Comparison of ENCODE assay signal across 13 cellular contexts in genomic region chr16:22358000-22358399, GRCh38. TPM values are rescaled to one million over a fixed set of nuclear protein-coding genes. Genes with fewer than 3 reads are reported as not detected.
DNase-seq lines count a peak whose midpoint lies in the region; ATAC-seq, FAIRE-seq and TF ChIP-seq lines count a peak whose summit lies in the region.
"Had no signal": no experiment of that assay in that cellular context is flagged by ENCODE, and none has a peak within 500 bp of the region (broad histone marks: within the 10 kb centered on the region; RNA-seq: fewer than 3 reads in every experiment).

No MANE protein-coding gene starts in this region.

- H3K27me3 ChIP-seq in SK-N-SH (ENCODE audit: insufficient read depth) (no peaks in the 10 kb centered on the region), colonic mucosa (no peaks in the 10 kb centered on the region), small intestine (ENCODE audit: control insufficient read depth in 2 of 2, insufficient read depth in 2 of 2, low read length in 2 of 2) (no peaks in the 10 kb centered on the region)
- H3K27me3 ChIP-seq: cardiac muscle cell, tibial nerve had no signal

- H3K36me3 ChIP-seq in SK-N-SH (replicated peaks in 1 of 2; ENCODE audit: control insufficient read depth in 1 of 2, insufficient read depth in 2 of 2, low read length in 1 of 2) (peaks cover 5 to 32% of the 10 kb centered on the region in 2 experiments), colonic mucosa (no peaks in the 10 kb centered on the region), small intestine (ENCODE audit: control insufficient read depth in 2 of 2, insufficient read depth in 2 of 2, low read length in 2 of 2) (peaks cover 4 to 10% of the 10 kb centered on the region in 2 donors)
- H3K36me3 ChIP-seq: cardiac muscle cell had no signal

- H3K9me2 ChIP-seq in SK-N-SH, result no peaks in the 10 kb centered on the region

- peaks cover 83% of the 10 kb centered on the region for H3K79me2 ChIP-seq in SK-N-SH (ENCODE audit: insufficient read depth)

- CTCF ChIA-PET in SK-N-SH (lab: Yijun Ruan, JAX), result no interaction called here

- ATAC-seq in SK-N-SH treated with all-trans-retinoic acid at 6 μM for 48 hours (no peak), GM19452 (IDR thresholded peaks at IDR 0.05; ENCODE audit: unreplicated experiment) (no peak), HG02970 (IDR thresholded peaks at IDR 0.05; ENCODE audit: low FRiP score, unreplicated experiment) (no peak)
- ATAC-seq: PC-3 had no signal

- POLR2A ChIA-PET in SK-N-SH (lab: Yijun Ruan, JAX), result no interaction called here

- no peak for TF ChIP-seq RAD21 in SK-N-SH (IDR thresholded peaks at IDR 0.05; ENCODE audit: low read length)

- DNase-seq in SK-N-SH (no peak), colonic mucosa (no peak), small intestine (peak; percentile 28), C1 segment of cervical spinal cord (lab: John Stamatoyannopoulos, UW) (no peak)
- DNase-seq in Jurkat, Clone E6-1 (ENCODE audit: low read depth, low spot score), result peak; percentile 51
- DNase-seq: activated CD4-positive, CD25-positive, alpha-beta regulatory T cell; PC-3 had no signal

- H3K9ac ChIP-seq in SK-N-SH (no peak overlapping the region), colonic mucosa (ENCODE audit: low read depth in 2 of 2, low read length in 2 of 2) (no peak overlapping the region)

- WGBS in SK-N-SH (ENCODE audit: low lambda C conversion rate), result 71% methylated on average over 1 of the region's 1 CpG
- WGBS in small intestine, 3 donors, result 69 to 86% (median 78%) methylated on average over 1 of the region's 1 CpG

- peaks cover 46% of the 10 kb centered on the region for H3F3A ChIP-seq in SK-N-SH (replicated peaks; ENCODE audit: insufficient read depth)

- no peaks in the 10 kb centered on the region for H4K20me1 ChIP-seq in SK-N-SH (ENCODE audit: insufficient read depth)

- intact Hi-C loops in colonic mucosa (cut with DNase I), result no loop called here

- no peak overlapping the region for H2AFZ ChIP-seq in SK-N-SH (ENCODE audit: low read depth)

- H3K4me2 ChIP-seq in SK-N-SH, result 0 out of 2 replicates have a peak overlapping the region, but pooled peaks have one; percentile 3

- H3K4me3 ChIP-seq in SK-N-SH (ENCODE audit: low read depth in 2 of 2, low read length in 1 of 2) (no peak overlapping the region), colonic mucosa (no peak overlapping the region), small intestine (ENCODE audit: low read depth in 1 of 2, low read length in 2 of 2) (no peak overlapping the region)
- H3K4me3 ChIP-seq in Jurkat, Clone E6-1 (ENCODE audit: low read length), result no peak overlapping the region
- H3K4me3 ChIP-seq: cardiac muscle cell, tibial nerve had no signal

- TF ChIP-seq CTCF in SK-N-SH (IDR thresholded peaks at IDR 0.05), result no peak
- no peak for TF ChIP-seq CTCF in colonic mucosa (IDR thresholded peaks at IDR 0.05)

- FAIRE-seq in small intestine (lab: Jason Lieb, UNC), result no peak

- no peak for TF ChIP-seq EP300 in SK-N-SH (IDR thresholded peaks at IDR 0.05; ENCODE audit: borderline replicate concordance in 1 of 2, low read depth in 1 of 2, low read length in 1 of 2)

- H3K9me3 ChIP-seq in SK-N-SH (no peaks in the 10 kb centered on the region), colonic mucosa (no peaks in the 10 kb centered on the region), small intestine (ENCODE audit: control insufficient read depth, low read depth) (no peaks in the 10 kb centered on the region)
- H3K9me3 ChIP-seq: tibial nerve had no signal

- H3K4me1 ChIP-seq in SK-N-SH (ENCODE audit: control insufficient read depth in 1 of 2, insufficient read depth in 2 of 2, low read depth in 1 of 2, low read length in 1 of 2) (peaks cover 3 to 13% of the 10 kb centered on the region in 2 experiments; a peak in 3 of 4 replicates), colonic mucosa (peaks cover 2% of the 10 kb centered on the region), small intestine (ENCODE audit: control insufficient read depth in 2 of 2, insufficient read depth in 1 of 2, low read depth in 1 of 2, low read length in 1 of 2) (peaks cover 0 to 11% of the 10 kb centered on the region in 2 donors)

- H3K27ac ChIP-seq in SK-N-SH (ENCODE audit: low read depth in 2 of 2, low read length in 1 of 2), result peak overlapping the region in 1 of 2 experiments; percentile 81; a peak in 2 of 4 replicates
- peak overlapping the region; percentile 50 for H3K27ac ChIP-seq in colonic mucosa
- H3K27ac ChIP-seq in small intestine (ENCODE audit: low read depth in 1 of 2, low read length in 1 of 2), result peak overlapping the region; percentile 2 to 82
- H3K27ac ChIP-seq: 22Rv1, cardiac muscle cell had no signal

TF ChIP-seq in SK-N-SH, 30 proteins besides CTCF, POLR2A, EP300 and RAD21 (continues in another document):
- TF ChIP-seq EZH2phosphoT487 (IDR thresholded peaks at IDR 0.05; ENCODE audit: borderline replicate concordance, low read depth), result no peak
- TF ChIP-seq YY1 (IDR thresholded peaks at IDR 0.05; ENCODE audit: low read depth), result no peak
- TF ChIP-seq RFX5 (IDR thresholded peaks at IDR 0.05; ENCODE audit: low read length), result no peak
- TF ChIP-seq FOSL2 (IDR thresholded peaks at IDR 0.05; ENCODE audit: borderline replicate concordance, low read depth), result no peak
- TF ChIP-seq GATA2 (CRISPR knock-in tag; IDR thresholded peaks at IDR 0.05), result no peak
- no peak for TF ChIP-seq JUND (IDR thresholded peaks at IDR 0.05)
- TF ChIP-seq ZBTB33 (IDR thresholded peaks at IDR 0.05; ENCODE audit: borderline replicate concordance, low read depth), result no peak
- TF ChIP-seq NRF1 (IDR thresholded peaks at IDR 0.05; ENCODE audit: low read depth, low read length), result no peak
- no peak for TF ChIP-seq POLR2AphosphoS5 (IDR thresholded peaks at IDR 0.05; ENCODE audit: low read depth, low read length)
- TF ChIP-seq USF1 (IDR thresholded peaks at IDR 0.05; ENCODE audit: borderline replicate concordance, low read depth), result no peak

TF ChIP-seq in SK-N-SH treated with all-trans-retinoic acid at 6 μM for 48 hours, 23 proteins besides CTCF, POLR2A, EP300 and RAD21 (continues in another document):
- no peak for TF ChIP-seq OSR1 (CRISPR knock-in tag; IDR thresholded peaks at IDR 0.05)
- no peak for TF ChIP-seq CSRNP3 (CRISPR knock-in tag; IDR thresholded peaks at IDR 0.05)
- TF ChIP-seq POU6F1 (CRISPR knock-in tag; IDR thresholded peaks at IDR 0.05; ENCODE audit: borderline replicate concordance, low read depth), result no peak
- no peak for TF ChIP-seq TSHZ2 (CRISPR knock-in tag; IDR thresholded peaks at IDR 0.05)
- no peak for TF ChIP-seq ZNF565 (CRISPR knock-in tag; conservative IDR thresholded peaks at IDR 0.05; ENCODE audit: low read depth)
- no peak for TF ChIP-seq TOX (CRISPR knock-in tag; IDR thresholded peaks at IDR 0.05; ENCODE audit: borderline replicate concordance)
- no peak for TF ChIP-seq ZNF70 (CRISPR knock-in tag; IDR thresholded peaks at IDR 0.05)
- no peak for TF ChIP-seq BACH2 (CRISPR knock-in tag; IDR thresholded peaks at IDR 0.05; ENCODE audit: borderline replicate concordance)

RNA-seq across cellular contexts. Expression of gene CDR2, which starts 16.4 kb away (rescaled TPM):
- polyA plus RNA-seq in SK-N-SH (2012; rRNA removed) (30.3 and 38.1 TPM in 2 replicates), small intestine (10 to 100 TPM; 14.2 to 50.3 (median 49.7) TPM)
- 34.2 and 35.3 TPM in 2 replicates for polyA plus RNA-seq in SK-N-SH (2012; cell fraction: cytosol; rRNA removed)
- 21.2 and 28.0 TPM in 2 replicates for polyA plus RNA-seq in SK-N-SH (2012; cell fraction: nucleus; rRNA removed)
- polyA plus RNA-seq in Jurkat, Clone E6-1 (2012; ENCODE audit: insufficient read depth, insufficient read length), result 48.8 TPM
- 10 to 100 TPM; 24.0 to 31.5 TPM for total RNA-seq in colonic mucosa

Comparison
In these comparisons a context has a peak if more than half of its experiments do, and no peak if none do; other contexts are left out.
1. DNase-seq: peak in Jurkat, Clone E6-1 (single experiment) and small intestine (single experiment); none in SK-N-SH (single experiment), colonic mucosa (single experiment) and C1 segment of cervical spinal cord (0 of 14).